ENCODE assay signal across 9 cellular contexts in genomic region chr3:58433400-58434169, GRCh38. TPM values are rescaled to one million over a fixed set of nuclear protein-coding genes. Genes with fewer than 3 reads are reported as not detected.
DNase-seq lines count a peak whose midpoint lies in the region; ATAC-seq, FAIRE-seq and TF ChIP-seq lines count a peak whose summit lies in the region.
"Had no signal": no experiment of that assay in that cellular context is flagged by ENCODE, and none has a peak within 500 bp of the region (broad histone marks: within the 10 kb centered on the region; RNA-seq: fewer than 3 reads in every experiment).

Gene PDHB, minus strand, starts transcription at chr3:58433832. Its CDS starts 23 bp downstream, at chr3:58433809.

- H3K27ac ChIP-seq in kidney (ENCODE audit: low read depth in 2 of 2, low read length in 2 of 2), result peak within 1 kb of the TSS; percentile 97

- H3K4me3 ChIP-seq in AG10803 (ENCODE audit: low read length) (peak within 1 kb of the TSS; percentile 90), kidney (ENCODE audit: low read length in 2 of 2) (peak within 1 kb of the TSS; percentile 87 to 89)

- peaks cover 19 to 32% of the 10 kb centered on the region in 2 donors for H3K36me3 ChIP-seq in kidney (ENCODE audit: control insufficient read depth in 1 of 2, insufficient read depth in 2 of 2, low read length in 2 of 2)

- intact Hi-C loops in kidney (cut with DNase I), result no loop called here

- H3K9me3 ChIP-seq in kidney (ENCODE audit: control insufficient read depth in 1 of 2, low read length in 2 of 2), result no peaks in the 10 kb centered on the region

- peak; percentile 95 for ATAC-seq in GM19025 (IDR thresholded peaks at IDR 0.05; ENCODE audit: low read depth, unreplicated experiment)
- ATAC-seq in HG03280 (IDR thresholded peaks at IDR 0.05; ENCODE audit: unreplicated experiment), result peak; percentile 93

- no peak for FAIRE-seq in kidney (lab: Jason Lieb, UNC)
- FAIRE-seq: colon had no signal

- TF ChIP-seq CTCF in AG10803 (conservative IDR thresholded peaks at IDR 0.05; ENCODE audit: low read length) (no peak), kidney (IDR thresholded peaks at IDR 0.05; ENCODE audit: borderline replicate concordance, extremely low read depth, insufficient read depth) (no peak)

- H3K4me1 ChIP-seq in kidney (ENCODE audit: control insufficient read depth in 1 of 2, insufficient read depth in 1 of 2, low read depth in 1 of 2, low read length in 2 of 2), result peaks cover 8 to 9% of the 10 kb centered on the region in 2 donors

- H3K9ac ChIP-seq in kidney (ENCODE audit: low read length in 2 of 2), result peak within 1 kb of the TSS; percentile 66 to 91

- DNase-seq in AG10803 (ENCODE audit: low read depth), result peak; percentile 87
- DNase-seq in NCI-H460 (ENCODE audit: extremely low read depth, low read depth), result peak; percentile 72
- peak; percentile 91 for DNase-seq in activated CD4-positive, CD25-positive, alpha-beta regulatory T cell treated with anti-CD3 and anti-CD28 coated beads, Interleukin-2, amount 50 U/mL, for 72 hours
- DNase-seq in cerebellar cortex (ENCODE audit: low spot score), result peak; percentile 91
- DNase-seq in kidney, result peak; percentile 97
- peak; percentile 75 to 85 for DNase-seq in stimulated activated CD4-positive, alpha-beta T cell treated with anti-CD3 and anti-CD28 coated beads, Interleukin-15, amount 100 ng/mL, for 1 hour (ENCODE audit: low read depth in 1 of 2, low spot score in 1 of 2)

RNA-seq across cellular contexts. Expression of gene PDHB, which starts in this region (rescaled TPM):
- 64.1 and 73.9 TPM in 2 replicates for total RNA-seq in NCI-H460 (2014; rRNA removed; shearing (Covaris generic))
- 85.9 and 110 TPM in 2 replicates for polyA plus RNA-seq in NCI-H460 (2014; cell fraction: nucleus; rRNA removed)
- 71.7 TPM for total RNA-seq in kidney
- polyA plus RNA-seq in kidney (ENCODE audit: insufficient read depth, low read depth, low replicate concordance), result 138 TPM

Comparison
In these comparisons a context has a peak if more than half of its experiments do, and no peak if none do; other contexts are left out.
1. Peak in every context shown above with its lines: DNase-seq, ATAC-seq, H3K4me3 ChIP-seq and H3K27ac ChIP-seq.